Comparison of ENCODE assay signal across 8 cellular contexts in the genomic region with DNA sequence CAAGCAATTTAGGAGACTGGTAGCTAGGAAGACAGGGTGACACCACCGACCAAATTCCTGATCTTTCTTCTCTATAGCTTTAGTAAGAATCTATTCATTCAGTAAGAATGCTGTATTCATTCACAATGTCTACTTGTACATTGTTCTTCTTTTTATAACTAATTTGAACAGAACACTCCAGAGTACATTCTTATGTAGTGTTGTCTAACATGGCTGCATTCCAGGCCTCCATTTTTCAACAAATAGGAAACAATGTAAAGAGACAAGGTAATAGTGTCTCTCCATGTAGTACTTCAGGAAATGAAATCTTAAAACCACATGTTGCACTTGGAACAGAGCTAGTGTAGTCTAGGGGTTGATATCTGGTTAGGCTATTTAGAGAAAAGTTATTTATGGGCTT. TPM values are rescaled to one million over a fixed set of nuclear protein-coding genes. Genes with fewer than 3 reads are reported as not detected.
DNase-seq lines count a peak whose midpoint lies in the region; TF ChIP-seq lines count a peak whose summit lies in the region.

No MANE protein-coding gene starts in this region.

- no peaks in the 10 kb centered on the region for H4K20me1 ChIP-seq in SU-DHL-6 (ENCODE audit: low read depth, low read length)

- no peak overlapping the region for H2AFZ ChIP-seq in SU-DHL-6 (ENCODE audit: low read depth, low read length, severe bottlenecking)

- H3K27me3 Mint-ChIP-seq in Calu3 (ENCODE audit: unreplicated experiment) (no peaks in the 10 kb centered on the region), progenitor cell of endocrine pancreas (peaks cover 8% of the 10 kb centered on the region)

- intact Hi-C loops in Calu3 (cut with micrococcal nuclease; ENCODE audit: unreplicated experiment), result loop anchor here (2.0 kb wide), 4 partner anchors 13 to 113 kb away; no protein-coding TSS in a partner anchor

- 0 out of 2 replicates have a peak overlapping the region, but pooled peaks have one; percentile 17 for H3K27ac ChIP-seq in SU-DHL-6 (ENCODE audit: low read depth, low read length)

- peaks cover 11% of the 10 kb centered on the region; the same call in 1 of the 2 replicates for H3F3A ChIP-seq in SU-DHL-6 (ENCODE audit: insufficient read depth)

- peak overlapping the region; percentile 61 for H3K4me2 ChIP-seq in SU-DHL-6 (ENCODE audit: low read depth, low read length, poor library complexity, severe bottlenecking)

- CTCF ChIA-PET in Calu3 (lab: Charles Lee), result interaction anchor here (0.7 to 3.7 kb wide), 13 partner anchors 9 to 114 kb away, joined by 3 to 16 read pairs (median 4); no protein-coding TSS in a partner anchor

- peak overlapping the region; percentile 67 for H3K9ac ChIP-seq in SU-DHL-6 (ENCODE audit: low read length)

- H3K36me3 ChIP-seq in SU-DHL-6 (ENCODE audit: low read length), result no peaks in the 10 kb centered on the region

- H3K4me3 Mint-ChIP-seq in Calu3 (ENCODE audit: low read depth, unreplicated experiment) (peak overlapping the region; percentile 97), progenitor cell of endocrine pancreas (ENCODE audit: low read depth) (peak overlapping the region; percentile 85)

- TF ChIP-seq CTCF in Calu3 (IDR thresholded peaks at IDR 0.05; ENCODE audit: unreplicated experiment) (no peak), SU-DHL-6 (IDR thresholded peaks at IDR 0.05; ENCODE audit: insufficient read depth, low read length, poor library complexity, severe bottlenecking) (no peak), fibroblast of the aortic adventitia (IDR thresholded peaks at IDR 0.05; ENCODE audit: insufficient read depth, low read length) (no peak), progenitor cell of endocrine pancreas (IDR thresholded peaks at IDR 0.05; ENCODE audit: unreplicated experiment) (no peak)

- H3K79me2 ChIP-seq in SU-DHL-6 (ENCODE audit: insufficient read depth, low read length), result peaks cover 41% of the 10 kb centered on the region; the same call in 1 of the 2 replicates

- no peaks in the 10 kb centered on the region for H3K9me3 Mint-ChIP-seq in Calu3 (ENCODE audit: low read depth, unreplicated experiment)
- peaks cover 1% of the 10 kb centered on the region for H3K9me3 Mint-ChIP-seq in progenitor cell of endocrine pancreas (ENCODE audit: low read depth)

- no peaks in the 10 kb centered on the region for H3K27me3 ChIP-seq in SU-DHL-6 (ENCODE audit: low read length)

- DNase-seq in Calu3 (no peak), fibroblast of the aortic adventitia (ENCODE audit: low read depth) (peak; percentile 86), progenitor cell of endocrine pancreas (ENCODE audit: low spot score, unreplicated experiment) (no peak), NCI-H748 (lab: John Stamatoyannopoulos, UW; ENCODE audit: unreplicated experiment) (no peak), SHP77 treated with DMSO at 0.1 percent for 48 hours (lab: John Stamatoyannopoulos, UW) (no peak), NCI-H69 (lab: John Stamatoyannopoulos, UW) (no peak), germinal center (ENCODE audit: low spot score) (no peak)

- H3K4me3 ChIP-seq in SU-DHL-6 (ENCODE audit: insufficient read depth, low read length, poor library complexity, severe bottlenecking) (peak overlapping the region; percentile 69), fibroblast of the aortic adventitia (ENCODE audit: low read depth, low read length) (peak overlapping the region; percentile 97)

- H3K4me1 Mint-ChIP-seq in Calu3 (ENCODE audit: low read depth, unreplicated experiment) (peaks cover 48% of the 10 kb centered on the region), progenitor cell of endocrine pancreas (ENCODE audit: low read depth) (peaks cover 26% of the 10 kb centered on the region)

- BruUV-seq in Calu3 (replicated peaks; lab: Mats Ljungman, UMichigan), result TSS peak; percentile 33

- H3K27ac Mint-ChIP-seq in Calu3 (ENCODE audit: unreplicated experiment), result peak overlapping the region; percentile 98
- peak overlapping the region; percentile 98 for H3K27ac Mint-ChIP-seq in progenitor cell of endocrine pancreas

- H3K36me3 Mint-ChIP-seq in Calu3 (ENCODE audit: insufficient read depth, unreplicated experiment), result peaks cover 68% of the 10 kb centered on the region
- H3K36me3 Mint-ChIP-seq in progenitor cell of endocrine pancreas (ENCODE audit: insufficient read depth), result peaks cover 4% of the 10 kb centered on the region

- H3K9me2 ChIP-seq in SU-DHL-6 (replicated peaks; ENCODE audit: insufficient read depth, low read length), result no peaks in the 10 kb centered on the region

- no peaks in the 10 kb centered on the region for H3K9me3 ChIP-seq in SU-DHL-6 (ENCODE audit: insufficient read depth, low read length)

RNA-seq across cellular contexts. Expression of a gene that starts 1.8 kb away (rescaled TPM):
- total RNA-seq in Calu3 (2022), result 234 and 237 TPM in 2 replicates
- total RNA-seq in fibroblast of the aortic adventitia (ENCODE audit: low replicate concordance), result 148 and 176 TPM in 2 replicates
- 107 and 116 TPM in 2 replicates for total RNA-seq in progenitor cell of endocrine pancreas
